1 cellular context compared by ENCODE assay signal in genomic region chr3:25783661-25784512, GRCh38.
TF ChIP-seq lines count a peak whose summit lies in the region.

No MANE protein-coding gene starts in this region.

TF ChIP-seq in GM12878, 131 proteins besides CTCF, POLR2A, EP300 and RAD21:
- TF ChIP-seq MAX (IDR thresholded peaks at IDR 0.05; ENCODE audit: low read depth, low read length), result no peak; the same call in 1 of the 2 replicates
- peak; percentile 30; the same call in 1 of the 2 replicates for TF ChIP-seq RELB (IDR thresholded peaks at IDR 0.05; ENCODE audit: low read depth)
- no peak for TF ChIP-seq EED (IDR thresholded peaks at IDR 0.05; ENCODE audit: low read depth)
- no peak for TF ChIP-seq JUND (IDR thresholded peaks at IDR 0.05; ENCODE audit: low read depth, low read length)
- TF ChIP-seq FOXM1 (IDR thresholded peaks at IDR 0.05; ENCODE audit: low read depth, low read length), result no peak
- no peak for TF ChIP-seq SREBF2 (IDR thresholded peaks at IDR 0.05; ENCODE audit: low read length)
- TF ChIP-seq CEBPZ (IDR thresholded peaks at IDR 0.05; ENCODE audit: low read depth, low read length), result no peak
- no peak for TF ChIP-seq FOS (IDR thresholded peaks at IDR 0.05; ENCODE audit: borderline replicate concordance, extremely low read depth, insufficient read length)
- no peak for TF ChIP-seq REST (IDR thresholded peaks at IDR 0.05; ENCODE audit: low read depth, low read length)
- peak; percentile 85 to 91 for TF ChIP-seq BHLHE40 (IDR thresholded peaks at IDR 0.05; ENCODE audit: borderline replicate concordance in 1 of 2, low read depth in 2 of 2, low read length in 1 of 2)
- TF ChIP-seq RUNX3 (IDR thresholded peaks at IDR 0.05; ENCODE audit: low read length), result peak; percentile 36
- TF ChIP-seq SREBF1 (IDR thresholded peaks at IDR 0.05; ENCODE audit: low read length), result no peak
- TF ChIP-seq JUNB (IDR thresholded peaks at IDR 0.05), result no peak
- TF ChIP-seq CEBPB (IDR thresholded peaks at IDR 0.05; ENCODE audit: borderline replicate concordance in 1 of 2, low read depth in 2 of 2, low read length in 2 of 2), result peak in 1 of 2 experiments; percentile 45; a peak in 1 of 4 replicates
- no peak for TF ChIP-seq EZH2 (IDR thresholded peaks at IDR 0.05; ENCODE audit: borderline replicate concordance, control insufficient read depth, low read depth, low read length)
- TF ChIP-seq POLR2AphosphoS2 (IDR thresholded peaks at IDR 0.05; ENCODE audit: low read depth, low read length), result 0 out of 2 replicates have a peak, but pooled peaks have one; percentile 2
- 0 out of 2 replicates have a peak, but pooled peaks have one; percentile 16 for TF ChIP-seq MLLT1 (IDR thresholded peaks at IDR 0.05)
- no peak for TF ChIP-seq HSF1 (IDR thresholded peaks at IDR 0.05; ENCODE audit: low read depth, low read length)
- TF ChIP-seq MTA2 (IDR thresholded peaks at IDR 0.05; ENCODE audit: low read depth), result peak; percentile 14; the same call in 1 of the 2 replicates
- TF ChIP-seq NBN (IDR thresholded peaks at IDR 0.05), result peak; percentile 30; the same call in 1 of the 2 replicates
- TF ChIP-seq IRF3 (IDR thresholded peaks at IDR 0.05), result no peak
- peak; percentile 43; the same call in 1 of the 2 replicates for TF ChIP-seq RAD51 (IDR thresholded peaks at IDR 0.05)
- TF ChIP-seq SUZ12 (IDR thresholded peaks at IDR 0.05; ENCODE audit: unreplicated experiment), result no peak
- no peak for TF ChIP-seq E2F4 (IDR thresholded peaks at IDR 0.05; ENCODE audit: low read depth, low read length)
- peak; percentile 47; the same call in 1 of the 2 replicates for TF ChIP-seq HDGF (IDR thresholded peaks at IDR 0.05)
- no peak for TF ChIP-seq CHD1 (IDR thresholded peaks at IDR 0.05; ENCODE audit: low read depth, low read length)
- TF ChIP-seq KDM1A (IDR thresholded peaks at IDR 0.05; ENCODE audit: borderline replicate concordance), result no peak
